7 cellular contexts compared by ENCODE assay signal in the genomic region with DNA sequence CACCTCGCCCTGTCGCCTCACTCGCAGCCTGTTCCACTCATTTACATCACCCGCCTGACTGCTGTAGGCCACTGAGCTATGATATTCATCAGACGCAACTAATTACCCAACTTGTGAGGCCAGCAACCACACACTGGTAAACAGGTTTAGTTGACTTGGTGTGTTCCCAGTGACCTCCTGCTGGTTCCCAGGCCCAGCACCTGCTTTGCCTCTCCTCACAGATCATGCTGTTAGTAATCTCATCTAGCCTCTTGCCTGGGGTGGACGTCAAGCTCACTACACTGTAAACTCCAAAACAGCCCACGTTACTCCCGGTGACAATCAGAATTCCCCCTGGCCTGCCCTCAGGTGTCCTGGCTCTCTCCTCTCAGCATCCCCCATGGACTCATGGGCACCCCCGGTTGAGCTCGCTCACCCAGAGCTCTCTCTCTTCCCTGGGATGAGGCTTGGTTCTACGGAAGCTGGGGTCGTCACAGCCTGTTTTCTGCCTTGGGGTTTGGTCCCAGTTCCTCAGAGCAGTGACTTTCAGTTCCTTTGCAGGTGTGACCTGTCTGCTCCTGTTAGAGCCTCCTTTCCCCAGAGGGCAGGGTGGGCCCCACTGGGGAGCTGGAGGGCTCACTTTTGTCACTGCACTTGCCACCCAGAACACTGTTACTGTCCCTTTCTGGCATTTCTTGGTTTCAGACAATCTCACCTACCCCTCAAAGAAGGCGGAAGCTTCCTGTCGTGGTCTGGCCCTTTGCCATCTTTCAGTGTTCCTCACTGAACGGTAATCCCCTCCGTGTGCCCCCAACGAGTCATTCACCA. TPM values are rescaled to one million over a fixed set of nuclear protein-coding genes. Genes with fewer than 3 reads are reported as not detected.
DNase-seq lines count a peak whose midpoint lies in the region; ATAC-seq and TF ChIP-seq lines count a peak whose summit lies in the region.

No MANE protein-coding gene starts in this region.

- H3K9me3 ChIP-seq in spleen, result no peaks in the 10 kb centered on the region
- H3K9me3 ChIP-seq in testis, result no peaks in the 10 kb centered on the region
- no peaks in the 10 kb centered on the region for H3K9me3 ChIP-seq in gastrocnemius medialis

- H3K36me3 ChIP-seq in spleen (peaks cover 0 to 55% (median 3%) of the 10 kb centered on the region in 6 donors), testis (ENCODE audit: low read depth, missing control alignments) (no peaks in the 10 kb centered on the region), gastrocnemius medialis (no peaks in the 10 kb centered on the region)

- WGBS in spleen, 5 donors, result 41 to 49% (median 42%) methylated on average over 17 of the region's 17 CpGs
- 83 to 86% methylated on average over 17 of the region's 17 CpGs for WGBS in testis, 2 donors

- H3K4me3 Mint-ChIP-seq in activated CD8-positive, alpha-beta memory T cell treated with anti-CD3 and anti-CD28 coated beads, Interleukin-2, amount 10 ng/mL, durations not matched to agents 7 days and 5 days, result peak overlapping the region; percentile 33

- TF ChIP-seq CTCF in spleen (IDR thresholded peaks at IDR 0.05 in 8 of 11, conservative IDR thresholded peaks at IDR 0.05 in 3 of 11) (no peak), testis (IDR thresholded peaks at IDR 0.05) (no peak), gastrocnemius medialis (IDR thresholded peaks at IDR 0.05 in 4 of 5, conservative IDR thresholded peaks at IDR 0.05 in 1 of 5) (no peak)

- ATAC-seq in GM19463 (IDR thresholded peaks at IDR 0.05; ENCODE audit: unreplicated experiment), result peak; percentile 81
- ATAC-seq in HG03342 (IDR thresholded peaks at IDR 0.05; ENCODE audit: unreplicated experiment), result peak; percentile 80
- ATAC-seq in activated CD8-positive, alpha-beta memory T cell treated with anti-CD3 and anti-CD28 coated beads, Interleukin-2, amount 10 ng/mL, durations not matched to agents 7 days and 5 days, result peak; percentile 72
- ATAC-seq in gastrocnemius medialis, result no peak

- in situ Hi-C loops in gastrocnemius medialis (cut with MboI; ENCODE audit: low sequenced_read_pairs in 4 of 4), result no loop called here

- CTCF ChIA-PET in activated CD8-positive, alpha-beta memory T cell treated with anti-CD3 and anti-CD28 coated beads, Interleukin-2, amount 10 ng/mL, durations not matched to agents 7 days and 5 days (lab: Charles Lee), result interaction anchor here (0.8 to 2.3 kb wide), 10 partner anchors 10 to 150 kb away, joined by 3 to 9 read pairs (median 4); partner anchors contain the start of gene ATG16L1

- H3K27ac Mint-ChIP-seq in activated CD8-positive, alpha-beta memory T cell treated with anti-CD3 and anti-CD28 coated beads, Interleukin-2, amount 10 ng/mL, durations not matched to agents 7 days and 5 days, result peak overlapping the region; percentile 73

- peaks cover 61% of the 10 kb centered on the region for H3K36me3 Mint-ChIP-seq in activated CD8-positive, alpha-beta memory T cell treated with anti-CD3 and anti-CD28 coated beads, Interleukin-2, amount 10 ng/mL, durations not matched to agents 7 days and 5 days

- TF ChIP-seq POLR2A in spleen (IDR thresholded peaks at IDR 0.05) (no peak), testis (IDR thresholded peaks at IDR 0.05) (no peak), gastrocnemius medialis (IDR thresholded peaks at IDR 0.05) (no peak)

- H3K4me3 ChIP-seq in spleen (peak overlapping the region in 3 of 8 donors; percentile 2 to 46 (median 6)), testis (no peak overlapping the region), gastrocnemius medialis (no peak overlapping the region)

- H3K4me1 ChIP-seq in spleen (peaks cover 21 to 99% (median 81%) of the 10 kb centered on the region in 6 donors), testis (no peaks in the 10 kb centered on the region), gastrocnemius medialis (no peaks in the 10 kb centered on the region)

- no peaks in the 10 kb centered on the region for H3K9me3 Mint-ChIP-seq in activated CD8-positive, alpha-beta memory T cell treated with anti-CD3 and anti-CD28 coated beads, Interleukin-2, amount 10 ng/mL, durations not matched to agents 7 days and 5 days (ENCODE audit: low read depth)

- DNase-seq in activated CD8-positive, alpha-beta memory T cell treated with anti-CD3 and anti-CD28 coated beads, Interleukin-2, amount 10 ng/mL, durations not matched to agents 7 days and 5 days, result peak; percentile 83
- DNase-seq in spleen, result peak; percentile 90
- no peak for DNase-seq in NCI-H524 (lab: John Stamatoyannopoulos, UW)
- DNase-seq in testis, result no peak
- no peak for DNase-seq in gastrocnemius medialis

- intact Hi-C loops in spleen (cut with DNase I; ENCODE audit: low total_unique reads) (no loop called here), testis (cut with DNase I; ENCODE audit: low total_unique reads) (no loop called here), gastrocnemius medialis (cut with DNase I; ENCODE audit: low total_unique reads) (no loop called here)

- no peaks in the 10 kb centered on the region for H3K27me3 ChIP-seq in spleen (replicated peaks in 1 of 7)
- no peaks in the 10 kb centered on the region for H3K27me3 ChIP-seq in testis
- peaks cover 0 to 4% (median 0%) of the 10 kb centered on the region in 3 donors for H3K27me3 ChIP-seq in gastrocnemius medialis

- H3K27ac ChIP-seq in spleen, result peak overlapping the region; percentile 58 to 88 (median 75)
- H3K27ac ChIP-seq in testis, result no peak overlapping the region
- no peak overlapping the region for H3K27ac ChIP-seq in gastrocnemius medialis

- H3K4me1 Mint-ChIP-seq in activated CD8-positive, alpha-beta memory T cell treated with anti-CD3 and anti-CD28 coated beads, Interleukin-2, amount 10 ng/mL, durations not matched to agents 7 days and 5 days, result peaks cover 53% of the 10 kb centered on the region

- no peaks in the 10 kb centered on the region for H3K27me3 Mint-ChIP-seq in activated CD8-positive, alpha-beta memory T cell treated with anti-CD3 and anti-CD28 coated beads, Interleukin-2, amount 10 ng/mL, durations not matched to agents 7 days and 5 days

RNA-seq across cellular contexts. Expression of gene INPP5D, which starts 40.3 kb away (rescaled TPM):
- 100 to 1,000 TPM; 140 to 152 TPM for total RNA-seq in activated CD8-positive, alpha-beta memory T cell treated with anti-CD3 and anti-CD28 coated beads, Interleukin-2, amount 10 ng/mL, durations not matched to agents 7 days and 5 days
- 100 to 1,000 TPM; 172 to 246 (median 186) TPM for total RNA-seq in spleen
- polyA plus RNA-seq in spleen, result 10 to 100 TPM; 71.1 to 97.8 (median 97.4) TPM
- 10 to 100 TPM in 1 of 2 donors, 1 to 10 TPM in 1; 5.7 to 11.2 TPM for total RNA-seq in testis
- 12.7 TPM for polyA plus RNA-seq in testis (ENCODE audit: insufficient read depth, low read depth, low replicate concordance)
- total RNA-seq in gastrocnemius medialis, result 10 to 100 TPM in 1 of 4 donors, 1 to 10 TPM in 3; 1.7 to 18.7 (median 4.9) TPM

Comparison
In these comparisons a context has a peak if more than half of its experiments do, and no peak if none do; other contexts are left out.
1. ATAC-seq: peak in GM19463 (single experiment), HG03342 (single experiment) and activated CD8-positive, alpha-beta memory T cell treated with anti-CD3 and anti-CD28 coated beads, Interleukin-2, amount 10 ng/mL, durations not matched to agents 7 days and 5 days (single experiment); none in gastrocnemius medialis (0 of 2).
2. DNase-seq: peak in activated CD8-positive, alpha-beta memory T cell treated with anti-CD3 and anti-CD28 coated beads, Interleukin-2, amount 10 ng/mL, durations not matched to agents 7 days and 5 days (single experiment) and spleen (single experiment); none in NCI-H524 (0 of 2), testis (single experiment) and gastrocnemius medialis (0 of 2).
3. H3K27ac ChIP-seq: peak in spleen (8 of 8); none in testis (0 of 2) and gastrocnemius medialis (0 of 4).
4. RNA of gene INPP5D, which starts 40.3 kb away (total RNA-seq): 172 to 246 TPM in spleen and 140 to 152 TPM in activated CD8-positive, alpha-beta memory T cell treated with anti-CD3 and anti-CD28 coated beads, Interleukin-2, amount 10 ng/mL, durations not matched to agents 7 days and 5 days; 5.7 to 11.2 TPM in testis and 1.7 to 18.7 TPM in gastrocnemius medialis; every median in the first group is over 4 times any median in the second.